15 cellular contexts compared by ENCODE assay signal in the genomic region with DNA sequence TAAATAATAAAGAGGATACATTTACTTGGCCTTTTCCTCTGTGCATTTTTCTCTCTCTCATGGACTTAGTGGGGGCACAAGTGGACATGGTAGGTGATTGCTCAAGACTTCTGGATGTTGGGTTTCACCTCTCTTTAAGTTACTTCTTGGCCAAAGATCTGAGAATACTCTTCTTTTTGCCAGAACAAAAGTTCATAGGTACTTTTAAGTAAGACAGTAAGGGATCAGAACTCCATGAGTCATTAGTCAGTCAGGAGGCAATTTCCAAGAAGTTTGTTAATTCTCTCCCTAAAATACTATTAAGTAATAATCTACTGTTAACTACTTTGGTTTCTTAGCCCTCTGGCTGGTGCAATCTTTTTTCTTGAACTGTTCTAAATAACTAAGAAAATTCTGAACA.
"Had no signal": no experiment of that assay in that cellular context is flagged by ENCODE, and none has a peak within 500 bp of the region (broad histone marks: within the 10 kb centered on the region; RNA-seq: fewer than 3 reads in every experiment).

No MANE protein-coding gene starts in this region.

- ATAC-seq: activated CD8-positive, alpha-beta memory T cell treated with anti-CD3 and anti-CD28 coated beads, Interleukin-2, amount 10 ng/mL, durations not matched to agents 7 days and 5 days had no signal

- H3K4me3 ChIP-seq: lung, skin epidermis, tibial nerve, uterus had no signal

- DNase-seq: activated CD4-positive, alpha-beta memory T cell treated with anti-CD3 and anti-CD28 coated beads, Interleukin-2, amount 10 ng/mL, durations not matched to agents 7 days and 5 days; activated CD4-positive, alpha-beta T cell treated with anti-CD3 and anti-CD28 coated beads for 48 hours; activated CD4-positive, CD25-positive, alpha-beta regulatory T cell; activated CD8-positive, alpha-beta memory T cell treated with anti-CD3 and anti-CD28 coated beads, Interleukin-2, amount 10 ng/mL, durations not matched to agents 7 days and 5 days; activated naive CD8-positive, alpha-beta T cell treated with anti-CD3 and anti-CD28 coated beads for 36 hours; amygdala; cerebellar nuclear complex; effector CD8-positive, alpha-beta T cell; hypothalamus; posterior cingulate gyrus; retina; uterus had no signal
